8 cellular contexts compared by ENCODE assay signal in the genomic region with DNA sequence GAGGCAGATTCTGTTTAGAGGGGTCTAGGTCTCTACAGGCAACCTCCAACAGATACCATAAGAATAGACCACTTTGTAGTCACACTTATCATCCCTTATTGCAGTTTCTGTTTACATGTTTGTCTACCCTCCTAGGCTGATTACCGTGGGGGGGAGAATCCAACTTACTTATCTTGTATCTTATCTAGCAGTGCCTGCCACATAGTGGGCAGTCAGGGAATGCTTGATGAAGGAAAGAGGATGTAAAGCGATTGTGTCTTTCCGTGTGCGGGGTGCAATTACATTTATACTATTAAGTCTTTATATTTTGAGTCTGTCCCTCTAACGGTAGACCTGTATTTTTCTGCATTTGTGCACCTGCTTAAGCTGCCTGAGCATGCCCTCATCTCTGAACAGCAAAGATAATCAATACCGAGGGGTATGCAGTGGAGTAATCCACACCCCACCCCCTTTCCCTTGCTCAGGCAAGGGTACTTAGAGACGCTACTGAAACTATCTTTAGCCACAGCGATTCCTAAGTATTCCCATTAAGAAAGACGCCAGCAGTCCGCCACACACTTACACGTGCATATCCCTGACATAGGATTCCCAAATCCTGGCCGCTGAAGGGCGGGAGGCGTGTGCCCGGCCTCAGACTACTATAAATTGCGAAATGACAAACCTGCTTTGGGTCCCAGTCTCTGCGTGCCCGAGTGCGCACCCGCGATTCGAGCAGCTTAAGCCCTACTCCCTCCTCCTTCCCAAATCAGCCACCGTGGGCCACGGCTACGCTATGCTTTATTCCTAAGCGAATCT. TPM values are rescaled to one million over a fixed set of nuclear protein-coding genes. Genes with fewer than 3 reads are reported as not detected.
DNase-seq lines count a peak whose midpoint lies in the region; TF ChIP-seq lines count a peak whose summit lies in the region.

No MANE protein-coding gene starts in this region.

- DNase-seq in GM12864 (ENCODE audit: low read depth) (no peak), HuH-7 (ENCODE audit: low spot score) (peak; percentile 80), RPMI8226 (no peak), GM19240 (ENCODE audit: insufficient read length, low spot score) (no peak), mucosa of gallbladder (ENCODE audit: low spot score) (no peak)
- DNase-seq in activated naive CD8-positive, alpha-beta T cell treated with anti-CD3 and anti-CD28 coated beads for 36 hours: no peak

- H3K4me1 ChIP-seq in stomach smooth muscle (ENCODE audit: control insufficient read depth, insufficient read depth, low read length): peaks cover 23% of the 10 kb centered on the region

- no peak for TF ChIP-seq CTCF in GM12864 (IDR thresholded peaks at IDR 0.05; ENCODE audit: low read depth, low read length, missing control alignments)

- H3K27me3 ChIP-seq in stomach smooth muscle (ENCODE audit: control insufficient read depth in 1 of 2, insufficient read depth in 2 of 2, low read length in 2 of 2): peaks cover 34 to 43% of the 10 kb centered on the region in 2 donors

- H3K9ac ChIP-seq in stomach smooth muscle (ENCODE audit: low read length in 2 of 2): peak overlapping the region; percentile 55 to 88

- H3K4me1 Mint-ChIP-seq in activated naive CD8-positive, alpha-beta T cell treated with anti-CD3 and anti-CD28 coated beads for 36 hours: peaks cover 58% of the 10 kb centered on the region

- H3K4me3 ChIP-seq in GM12864 (ENCODE audit: low read depth, low read length): peak overlapping the region; percentile 91
- peak overlapping the region; percentile 88 for H3K4me3 ChIP-seq in iPS-18c (ENCODE audit: insufficient read depth, low read depth, low read length)
- H3K4me3 ChIP-seq in stomach smooth muscle (ENCODE audit: low read length in 2 of 2): peak overlapping the region; percentile 90 to 93

- H3K9me3 ChIP-seq in iPS-18c (ENCODE audit: control insufficient read depth, insufficient read depth, low read length) (no peaks in the 10 kb centered on the region), stomach smooth muscle (ENCODE audit: control insufficient read depth in 2 of 2, low read length in 2 of 2) (no peaks in the 10 kb centered on the region)

- peak overlapping the region; percentile 97 for H3K27ac Mint-ChIP-seq in activated naive CD8-positive, alpha-beta T cell treated with anti-CD3 and anti-CD28 coated beads for 36 hours

- peaks cover 33% of the 10 kb centered on the region for H3K36me3 Mint-ChIP-seq in activated naive CD8-positive, alpha-beta T cell treated with anti-CD3 and anti-CD28 coated beads for 36 hours

- peak overlapping the region; percentile 92 for H3K4me3 Mint-ChIP-seq in activated naive CD8-positive, alpha-beta T cell treated with anti-CD3 and anti-CD28 coated beads for 36 hours

- peak overlapping the region; percentile 86 for H3K27ac ChIP-seq in stomach smooth muscle (ENCODE audit: low read length)

- peaks cover 48% of the 10 kb centered on the region for H3K27me3 Mint-ChIP-seq in activated naive CD8-positive, alpha-beta T cell treated with anti-CD3 and anti-CD28 coated beads for 36 hours

- peaks cover 8% of the 10 kb centered on the region in 2 donors for H3K36me3 ChIP-seq in stomach smooth muscle (ENCODE audit: control insufficient read depth in 2 of 2, insufficient read depth in 2 of 2, low read length in 2 of 2)

- no peaks in the 10 kb centered on the region for H3K9me3 Mint-ChIP-seq in activated naive CD8-positive, alpha-beta T cell treated with anti-CD3 and anti-CD28 coated beads for 36 hours

RNA-seq across cellular contexts. Expression of a gene that starts 0.6 kb away (rescaled TPM):
- 100 to 1,000 TPM; 116 to 117 TPM for total RNA-seq in activated naive CD8-positive, alpha-beta T cell treated with anti-CD3 and anti-CD28 coated beads for 36 hours
- total RNA-seq in mucosa of gallbladder: 39.6 TPM

RNA-seq across cellular contexts. Expression of a gene that starts 10.8 kb away (rescaled TPM):
- under 1 TPM in 1 of 2 experiments, not detected in 1; 0.30 TPM for total RNA-seq in activated naive CD8-positive, alpha-beta T cell treated with anti-CD3 and anti-CD28 coated beads for 36 hours
- not detected for total RNA-seq in mucosa of gallbladder
